Comparison of ENCODE assay signal across 1 cellular context in genomic region chr17:80682372-80682771, GRCh38.
TF ChIP-seq lines count a peak whose summit lies in the region.

No MANE protein-coding gene starts in this region.

TF ChIP-seq in H1, 55 proteins besides CTCF, POLR2A, EP300 and RAD21:
- TF ChIP-seq CHD2 (IDR thresholded peaks at IDR 0.05; ENCODE audit: low read length) (no peak), SRF (IDR thresholded peaks at IDR 0.05; ENCODE audit: low read depth, low read length) (no peak), CTBP2 (IDR thresholded peaks at IDR 0.05; ENCODE audit: borderline replicate concordance, insufficient read depth, insufficient read length, low read length) (no peak), CBX8 (IDR thresholded peaks at IDR 0.05; ENCODE audit: borderline replicate concordance, low read depth, low read length) (no peak), CREB1 (IDR thresholded peaks at IDR 0.05) (no peak), HDAC6 (IDR thresholded peaks at IDR 0.05; ENCODE audit: low read depth, low read length) (no peak), NANOG (IDR thresholded peaks at IDR 0.05; ENCODE audit: insufficient read depth, low read depth, low read length, poor library complexity, severe bottlenecking) (no peak), SP1 (IDR thresholded peaks at IDR 0.05; ENCODE audit: low read depth, low read length) (no peak), SP4 (IDR thresholded peaks at IDR 0.05; ENCODE audit: low read length) (no peak), PHF8 (conservative IDR thresholded peaks at IDR 0.05; ENCODE audit: low read depth, low read length) (no peak), RFX5 (IDR thresholded peaks at IDR 0.05; ENCODE audit: borderline replicate concordance, low read depth, low read length) (no peak), TAF1 (IDR thresholded peaks at IDR 0.05; ENCODE audit: low read depth, low read length) (no peak)
- TF ChIP-seq, protein P1, sequence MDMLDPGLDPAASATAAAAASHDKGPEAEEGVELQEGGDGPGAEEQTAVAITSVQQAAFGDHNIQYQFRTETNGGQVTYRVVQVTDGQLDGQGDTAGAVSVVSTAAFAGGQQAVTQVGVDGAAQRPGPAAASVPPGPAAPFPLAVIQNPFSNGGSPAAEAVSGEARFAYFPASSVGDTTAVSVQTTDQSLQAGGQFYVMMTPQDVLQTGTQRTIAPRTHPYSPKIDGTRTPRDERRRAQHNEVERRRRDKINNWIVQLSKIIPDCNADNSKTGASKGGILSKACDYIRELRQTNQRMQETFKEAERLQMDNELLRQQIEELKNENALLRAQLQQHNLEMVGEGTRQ (IDR thresholded peaks at IDR 0.05; ENCODE audit: low read length), result no peak
- TF ChIP-seq, protein P2, sequence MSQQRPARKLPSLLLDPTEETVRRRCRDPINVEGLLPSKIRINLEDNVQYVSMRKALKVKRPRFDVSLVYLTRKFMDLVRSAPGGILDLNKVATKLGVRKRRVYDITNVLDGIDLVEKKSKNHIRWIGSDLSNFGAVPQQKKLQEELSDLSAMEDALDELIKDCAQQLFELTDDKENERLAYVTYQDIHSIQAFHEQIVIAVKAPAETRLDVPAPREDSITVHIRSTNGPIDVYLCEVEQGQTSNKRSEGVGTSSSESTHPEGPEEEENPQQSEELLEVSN (IDR thresholded peaks at IDR 0.05), result no peak
